1 cellular context compared by ENCODE assay signal in genomic region chr3:195803309-195803908, GRCh38.
TF ChIP-seq lines count a peak whose summit lies in the region.

No MANE protein-coding gene starts in this region.

TF ChIP-seq in K562, 482 proteins besides CTCF, POLR2A, EP300 and RAD21:
- TF ChIP-seq RCOR1 (IDR thresholded peaks at IDR 0.05; ENCODE audit: borderline replicate concordance in 1 of 2, low read depth in 2 of 2, low read length in 2 of 2) (peak in 1 of 2 experiments; percentile 73; a peak in 2 of 4 replicates), CBX1 (IDR thresholded peaks at IDR 0.05; ENCODE audit: low read depth) (0 out of 2 replicates have a peak, but pooled peaks have one; percentile 72), BCOR (IDR thresholded peaks at IDR 0.05) (peak; percentile 97), GATA2 (CRISPR knock-in tag; IDR thresholded peaks at IDR 0.05) (0 out of 2 replicates have a peak, but pooled peaks have one; percentile 16), ZNF263 (CRISPR knock-in tag; IDR thresholded peaks at IDR 0.05; ENCODE audit: borderline replicate concordance) (peak; percentile 15; the same call in 1 of the 2 replicates), TFAP4 (CRISPR knock-in tag; IDR thresholded peaks at IDR 0.05; ENCODE audit: borderline replicate concordance) (peak; percentile 51; the same call in 1 of the 2 replicates), U2AF2 (optimal IDR thresholded peaks at IDR 0.05; ENCODE audit: low read depth, low read length) (no peak), BHLHE40 (IDR thresholded peaks at IDR 0.05; ENCODE audit: low read length) (peak; percentile 38; the same call in 1 of the 2 replicates), GTF2F1 (IDR thresholded peaks at IDR 0.05; ENCODE audit: low read depth, low read length) (no peak), HDGF (IDR thresholded peaks at IDR 0.05) (0 out of 2 replicates have a peak, but pooled peaks have one; percentile 20), HDAC2 (IDR thresholded peaks at IDR 0.05) (peak; percentile 90), PTBP1 (IDR thresholded peaks at IDR 0.05; ENCODE audit: low read depth, low read length) (0 out of 2 replicates have a peak, but pooled peaks have one; percentile 36), RBM25 (IDR thresholded peaks at IDR 0.05; ENCODE audit: low read depth, low read length, severe bottlenecking) (peak; percentile 97), SREBF2 (CRISPR knock-in tag; IDR thresholded peaks at IDR 0.05) (no peak), YBX1 (IDR thresholded peaks at IDR 0.05) (no peak), STAT6 (CRISPR knock-in tag; IDR thresholded peaks at IDR 0.05) (no peak), KDM1A (IDR thresholded peaks at IDR 0.05) (peak; percentile 82 to 85), RAD51 (IDR thresholded peaks at IDR 0.05; ENCODE audit: borderline replicate concordance, low read depth) (peak; percentile 75; the same call in 1 of the 2 replicates), NRF1 (conservative IDR thresholded peaks at IDR 0.05 in 1 of 2, IDR thresholded peaks at IDR 0.05 in 1 of 2) (peak; percentile 64 to 71), ADNP (tag; IDR thresholded peaks at IDR 0.05) (peak; percentile 96), FOSL1 (tag; conservative IDR thresholded peaks at IDR 0.05) (0 out of 2 replicates have a peak, but pooled peaks have one; percentile 48), USF2 (CRISPR knock-in tag; IDR thresholded peaks at IDR 0.05) (peak; percentile 49), XRCC4 (IDR thresholded peaks at IDR 0.05; ENCODE audit: extremely low read depth, insufficient read depth, insufficient read length) (no peak), SIN3A (IDR thresholded peaks at IDR 0.05; ENCODE audit: borderline replicate concordance in 2 of 2, control insufficient read depth in 1 of 2, low read depth in 2 of 2, low read length in 2 of 2) (no peak), CBFA2T2 (conservative IDR thresholded peaks at IDR 0.05) (0 out of 2 replicates have a peak, but pooled peaks have one; percentile 15), VEZF1 (CRISPR knock-in tag; IDR thresholded peaks at IDR 0.05) (0 out of 2 replicates have a peak, but pooled peaks have one; percentile 29), SMARCA5 (IDR thresholded peaks at IDR 0.05) (peak; percentile 93), USF1 (CRISPR knock-in tag; IDR thresholded peaks at IDR 0.05) (peak; percentile 77), CHD4 (IDR thresholded peaks at IDR 0.05; ENCODE audit: insufficient read depth, insufficient replicate concordance, low read depth, low read length, poor library complexity, severe bottlenecking) (peak; percentile 25), FOXP1 (CRISPR knock-in tag; IDR thresholded peaks at IDR 0.05) (0 out of 2 replicates have a peak, but pooled peaks have one; percentile 31)
